ENCODE assay signal across 11 cellular contexts in the genomic region with DNA sequence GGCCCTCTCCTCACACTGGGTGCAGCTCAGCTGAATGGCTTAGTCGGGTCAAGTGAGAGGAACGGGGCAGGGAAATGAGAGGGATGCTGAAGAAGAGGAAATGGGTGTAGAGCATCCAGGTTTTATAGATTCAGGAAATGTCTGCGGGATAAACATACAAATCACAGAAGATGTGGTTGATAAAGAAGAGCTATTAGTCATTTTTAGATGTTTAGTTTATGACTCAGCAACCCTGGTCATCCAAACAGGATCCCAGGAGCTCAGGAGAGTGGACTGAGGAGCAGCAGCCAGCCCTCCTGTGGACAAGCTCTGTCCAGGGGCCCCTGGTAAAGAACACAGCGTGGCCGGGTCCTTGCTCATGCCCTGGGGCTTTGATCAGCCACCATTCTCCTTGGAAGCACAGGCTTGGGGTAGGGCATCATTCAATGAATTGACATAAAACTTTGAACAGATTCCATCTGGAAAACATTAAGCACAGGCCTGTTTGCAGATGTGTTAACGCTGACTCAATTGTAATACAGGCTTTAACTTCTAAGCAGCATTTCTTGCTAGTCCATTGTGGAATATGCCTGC.
DNase-seq lines count a peak whose midpoint lies in the region; ATAC-seq and TF ChIP-seq lines count a peak whose summit lies in the region.
"Had no signal": no experiment of that assay in that cellular context is flagged by ENCODE, and none has a peak within 500 bp of the region (broad histone marks: within the 10 kb centered on the region; RNA-seq: fewer than 3 reads in every experiment).

No MANE protein-coding gene starts in this region.

- DNase-seq in AG04450 (ENCODE audit: low read depth, low spot score) (peak; percentile 78), HS-5 (ENCODE audit: low read depth) (peak; percentile 100), astrocyte of the spinal cord (ENCODE audit: low read depth, low spot score) (peak; percentile 99), kidney tubule cell (ENCODE audit: low spot score) (peak; percentile 93), GM20000 (ENCODE audit: low spot score) (no peak), esophagus muscularis mucosa (ENCODE audit: extremely low spot score) (no peak)
- DNase-seq: amygdala, NCI-H187, thyroid gland had no signal

- peaks cover 8 to 26% (median 12%) of the 10 kb centered on the region in 4 donors for H3K4me1 ChIP-seq in esophagus muscularis mucosa
- H3K4me1 ChIP-seq: thyroid gland had no signal

- H3K4me3 ChIP-seq in AG04450 (ENCODE audit: low read depth, low read length) (no peak overlapping the region), astrocyte of the spinal cord (ENCODE audit: low read depth, low read length) (no peak overlapping the region), esophagus muscularis mucosa (no peak overlapping the region)
- H3K4me3 ChIP-seq: thyroid gland had no signal

- POLR2A ChIA-PET in AG04450 (lab: Yijun Ruan, JAX) = interaction anchor here (0.6 to 1.4 kb wide), 9 partner anchors 8 to 1222 kb away, joined by 3 to 9 read pairs (median 4); no protein-coding TSS in a partner anchor

- H3K27ac ChIP-seq in AG04450 (ENCODE audit: low read depth, low read length) (peak overlapping the region; percentile 88), esophagus muscularis mucosa (replicated peaks in 1 of 4) (no peak overlapping the region)
- H3K27ac ChIP-seq: thyroid gland had no signal

- in situ Hi-C loops in astrocyte of the spinal cord (cut with HindIII; ENCODE audit: low sequenced_read_pairs) = no loop called here

- TF ChIP-seq CTCF in AG04450 (IDR thresholded peaks at IDR 0.05; ENCODE audit: low read depth, low read length) (peak; percentile 44; the same call in 1 of the 2 replicates), astrocyte of the spinal cord (IDR thresholded peaks at IDR 0.05; ENCODE audit: low read depth, low read length) (peak; percentile 25), GM20000 (IDR thresholded peaks at IDR 0.05; ENCODE audit: extremely low read depth, missing control alignments) (no peak), esophagus muscularis mucosa (IDR thresholded peaks at IDR 0.05) (no peak)

- H3K27me3 ChIP-seq in AG04450 (ENCODE audit: control insufficient read depth, insufficient read depth, low read length) (no peaks in the 10 kb centered on the region), esophagus muscularis mucosa (no peaks in the 10 kb centered on the region)
- H3K27me3 ChIP-seq: thyroid gland had no signal

- ATAC-seq in GM18519 (IDR thresholded peaks at IDR 0.05; ENCODE audit: low FRiP score, unreplicated experiment) = no peak
- no peak for ATAC-seq in GM18498 (IDR thresholded peaks at IDR 0.05; ENCODE audit: unreplicated experiment)

- TF ChIP-seq POLR2A in esophagus muscularis mucosa (IDR thresholded peaks at IDR 0.05; ENCODE audit: low read depth) = no peak

- 63% methylated on average over 6 of the region's 6 CpGs for WGBS in esophagus muscularis mucosa

- CTCF ChIA-PET in AG04450 (lab: Charles Lee) = interaction anchor here (0.6 to 2.1 kb wide), 3 partner anchors 62 to 173 kb away, joined by 3 to 7 read pairs (median 5); no protein-coding TSS in a partner anchor

- H3K9me3 ChIP-seq in AG04450 (ENCODE audit: control insufficient read depth, insufficient read depth, low read length) (no peaks in the 10 kb centered on the region), esophagus muscularis mucosa (no peaks in the 10 kb centered on the region)
- H3K9me3 ChIP-seq: thyroid gland had no signal

- intact Hi-C loops in esophagus muscularis mucosa (cut with DNase I) = no loop called here

- TF ChIP-seq EP300 in esophagus muscularis mucosa (IDR thresholded peaks at IDR 0.05) = no peak

- H3K36me3 ChIP-seq in esophagus muscularis mucosa = peaks cover 0 to 19% (median 3%) of the 10 kb centered on the region in 4 donors
- H3K36me3 ChIP-seq: thyroid gland had no signal

Comparison
In these comparisons a context has a peak if more than half of its experiments do, and no peak if none do; other contexts are left out.
1. DNase-seq: peak in AG04450 (single experiment), HS-5 (single experiment), astrocyte of the spinal cord (single experiment) and kidney tubule cell (single experiment); none in GM20000 (single experiment) and esophagus muscularis mucosa (single experiment).
2. CTCF ChIP-seq: peak in AG04450 (single experiment) and astrocyte of the spinal cord (single experiment); none in GM20000 (single experiment) and esophagus muscularis mucosa (0 of 3).